ENCODE assay signal across 9 cellular contexts in the genomic region with DNA sequence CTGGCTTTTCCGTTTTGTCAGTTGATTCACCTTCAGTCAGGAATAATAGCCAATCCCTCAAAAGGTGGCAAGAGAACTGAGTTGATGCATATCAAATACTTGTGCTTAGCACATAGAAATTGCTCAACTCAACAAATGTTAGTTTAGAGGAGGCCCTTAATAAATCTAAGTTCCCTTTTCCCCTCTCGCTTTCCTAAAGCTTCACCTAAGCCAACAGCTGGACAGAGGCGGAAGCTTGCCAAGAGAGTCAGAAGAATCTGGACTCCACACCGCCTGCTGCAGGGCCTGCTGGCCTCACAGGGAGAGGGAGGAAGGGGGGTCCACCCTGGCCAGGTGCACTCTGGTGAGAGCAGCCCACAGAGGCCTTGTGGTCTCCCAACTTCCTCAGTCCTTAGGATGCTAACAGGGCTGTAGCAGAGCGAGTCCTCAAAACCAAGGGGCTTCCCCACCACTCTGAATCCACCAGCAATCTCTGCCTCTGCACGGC.
DNase-seq lines count a peak whose midpoint lies in the region; ATAC-seq and TF ChIP-seq lines count a peak whose summit lies in the region.
"Had no signal": no experiment of that assay in that cellular context is flagged by ENCODE, and none has a peak within 500 bp of the region (broad histone marks: within the 10 kb centered on the region; RNA-seq: fewer than 3 reads in every experiment).

No MANE protein-coding gene starts in this region.

- H3K27ac Mint-ChIP-seq in T-helper 1 cell treated with Interleukin-12 subunit alpha and Interleukin-12 subunit beta and Interleukin-4 antibody, amounts not matched to agents 30 μg/mL and 1 μg/mL, for 36 hours, result peak overlapping the region; percentile 96
- no peak overlapping the region for H3K27ac Mint-ChIP-seq in endothelial cell (ENCODE audit: unreplicated experiment)

- peak; percentile 77 for DNase-seq in Right ventricle myocardium inferior (ENCODE audit: missing footprints)
- DNase-seq in tibial nerve (ENCODE audit: low spot score in 2 of 2), result no peak
- DNase-seq in endothelial cell (ENCODE audit: low spot score), result no peak
- DNase-seq in cerebellar nuclear complex (lab: John Stamatoyannopoulos, UW), result no peak
- no peak for DNase-seq in DMS79 (lab: John Stamatoyannopoulos, UW)

- H3K4me1 Mint-ChIP-seq in T-helper 1 cell treated with Interleukin-12 subunit alpha and Interleukin-12 subunit beta and Interleukin-4 antibody, amounts not matched to agents 30 μg/mL and 1 μg/mL, for 36 hours (ENCODE audit: low read depth), result peaks cover 59% of the 10 kb centered on the region
- peaks cover 9% of the 10 kb centered on the region for H3K4me1 Mint-ChIP-seq in endothelial cell (ENCODE audit: unreplicated experiment)

- no peak for TF ChIP-seq POLR2A in tibial nerve (IDR thresholded peaks at IDR 0.05)

- no peak overlapping the region for H3K4me3 ChIP-seq in tibial nerve

- H3K9me3 Mint-ChIP-seq in T-helper 1 cell treated with Interleukin-12 subunit alpha and Interleukin-12 subunit beta and Interleukin-4 antibody, amounts not matched to agents 30 μg/mL and 1 μg/mL, for 36 hours, result no peaks in the 10 kb centered on the region
- H3K9me3 Mint-ChIP-seq in endothelial cell (ENCODE audit: unreplicated experiment), result no peaks in the 10 kb centered on the region

- no peaks in the 10 kb centered on the region for H3K36me3 ChIP-seq in tibial nerve

- no peaks in the 10 kb centered on the region for H3K27me3 ChIP-seq in tibial nerve

- no peak for TF ChIP-seq EP300 in tibial nerve (IDR thresholded peaks at IDR 0.05)

- H3K9me3 ChIP-seq in tibial nerve, result no peaks in the 10 kb centered on the region

- H3K4me3 Mint-ChIP-seq in T-helper 1 cell treated with Interleukin-12 subunit alpha and Interleukin-12 subunit beta and Interleukin-4 antibody, amounts not matched to agents 30 μg/mL and 1 μg/mL, for 36 hours, result peak overlapping the region; percentile 75
- no peak overlapping the region for H3K4me3 Mint-ChIP-seq in endothelial cell (ENCODE audit: unreplicated experiment)

- no peaks in the 10 kb centered on the region for H3K27me3 Mint-ChIP-seq in T-helper 1 cell treated with Interleukin-12 subunit alpha and Interleukin-12 subunit beta and Interleukin-4 antibody, amounts not matched to agents 30 μg/mL and 1 μg/mL, for 36 hours (ENCODE audit: low read depth)
- H3K27me3 Mint-ChIP-seq in endothelial cell (ENCODE audit: unreplicated experiment), result peaks cover 7% of the 10 kb centered on the region

- peaks cover 0 to 59% (median 48%) of the 10 kb centered on the region in 4 donors for H3K4me1 ChIP-seq in tibial nerve

- intact Hi-C loops in Right ventricle myocardium inferior (cut with DNase I), result loop anchor here (5.0 to 10.0 kb wide), 2 partner anchors 213 to 285 kb away; a partner anchor contains a TSS

- WGBS in tibial nerve, 2 donors, result 45 to 60% methylated on average over 6 of the region's 6 CpGs

- H3K36me3 Mint-ChIP-seq in T-helper 1 cell treated with Interleukin-12 subunit alpha and Interleukin-12 subunit beta and Interleukin-4 antibody, amounts not matched to agents 30 μg/mL and 1 μg/mL, for 36 hours (ENCODE audit: low read depth), result peaks cover 28% of the 10 kb centered on the region
- no peaks in the 10 kb centered on the region for H3K36me3 Mint-ChIP-seq in endothelial cell (ENCODE audit: low read depth, unreplicated experiment)

- peak; percentile 74 for ATAC-seq in GM18909 (IDR thresholded peaks at IDR 0.05; ENCODE audit: poor library complexity, unreplicated experiment)
- ATAC-seq in HG03045 (IDR thresholded peaks at IDR 0.05; ENCODE audit: unreplicated experiment), result peak; percentile 59
- peak; percentile 9 for ATAC-seq in Right ventricle myocardium inferior
- ATAC-seq: Panc1 had no signal

- H3K27ac ChIP-seq in tibial nerve, result peak overlapping the region; percentile 33 to 90 (median 78)

- TF ChIP-seq CTCF in tibial nerve (IDR thresholded peaks at IDR 0.05), result no peak
- TF ChIP-seq CTCF in endothelial cell (IDR thresholded peaks at IDR 0.05; ENCODE audit: unreplicated experiment), result no peak

Comparison
In these comparisons a context has a peak if more than half of its experiments do, and no peak if none do; other contexts are left out.
1. ATAC-seq: peak in every context shown above with its lines; median percentile 74 in GM18909; 59 in HG03045; 9 in Right ventricle myocardium inferior.